24 cellular contexts compared by ENCODE assay signal in genomic region chr15:47932829-47933696, GRCh38.
"Had no signal": no experiment of that assay in that cellular context is flagged by ENCODE, and none has a peak within 500 bp of the region (broad histone marks: within the 10 kb centered on the region; RNA-seq: fewer than 3 reads in every experiment).

No MANE protein-coding gene starts in this region.

- H3K36me3 ChIP-seq: gastrocnemius medialis, heart right ventricle, neural progenitor cell, prostate gland, spleen, tibial nerve, upper lobe of right lung had no signal

- H3K4me3 Mint-ChIP-seq: mesothelial cell of epicardium; natural killer cell; neural progenitor cell; stimulated activated memory B cell treated with anti-CD40 and anti-IgM and Interleukin-4, amounts not matched to agents 10 μg/mL and 1 μg/mL and 100 μg/mL, for 72 hours; stimulated activated naive CD8-positive, alpha-beta T cell treated with anti-CD3 and anti-CD28 coated beads, Interleukin-15, amount 100 ng/mL, for 72 hours had no signal

- H3K27ac Mint-ChIP-seq: mesothelial cell of epicardium; natural killer cell; neural progenitor cell; stimulated activated memory B cell treated with anti-CD40 and anti-IgM and Interleukin-4, amounts not matched to agents 10 μg/mL and 1 μg/mL and 100 μg/mL, for 72 hours; stimulated activated naive CD8-positive, alpha-beta T cell treated with anti-CD3 and anti-CD28 coated beads, Interleukin-15, amount 100 ng/mL, for 72 hours had no signal

- H3K9me3 Mint-ChIP-seq: mesothelial cell of epicardium, neural progenitor cell had no signal

- H3K4me3 ChIP-seq: coronary artery, gastrocnemius medialis, heart right ventricle, neural progenitor cell, prostate gland, spleen, testis, tibial nerve, upper lobe of right lung had no signal

- ATAC-seq: gastrocnemius medialis; heart right ventricle; natural killer cell; sciatic nerve; stimulated activated memory B cell treated with anti-CD40 and anti-IgM and Interleukin-4, amounts not matched to agents 10 μg/mL and 1 μg/mL and 100 μg/mL, for 72 hours; stimulated activated naive CD8-positive, alpha-beta T cell treated with anti-CD3 and anti-CD28 coated beads, Interleukin-15, amount 100 ng/mL, for 72 hours; upper lobe of right lung had no signal

- H3K27me3 ChIP-seq: gastrocnemius medialis, heart right ventricle, neural progenitor cell, spleen, testis, tibial nerve, upper lobe of right lung had no signal

- H3K36me3 Mint-ChIP-seq: mesothelial cell of epicardium; natural killer cell; neural progenitor cell; stimulated activated memory B cell treated with anti-CD40 and anti-IgM and Interleukin-4, amounts not matched to agents 10 μg/mL and 1 μg/mL and 100 μg/mL, for 72 hours had no signal

- DNase-seq: central memory CD4-positive, alpha-beta T cell; effector memory CD4-positive, alpha-beta T cell; erythroblast; gastrocnemius medialis; heart right ventricle; hypothalamus; kidney glomerular epithelial cell; natural killer cell; nucleus accumbens; spleen; stimulated activated CD4-positive, alpha-beta T cell treated with anti-CD3 and anti-CD28 coated beads, Interleukin-15, amount 100 ng/mL, for 24 hours; stimulated activated CD4-positive, alpha-beta T cell treated with anti-CD3 and anti-CD28 coated beads, Interleukin-1b, Interleukin-23, amount 100 ng/mL, for 48 hours; stimulated activated CD4-positive, alpha-beta T cell treated with anti-CD3 and anti-CD28 coated beads, Interleukin-4, amount 100 ng/mL, for 24 hours; stimulated activated naive CD8-positive, alpha-beta T cell treated with anti-CD3 and anti-CD28 coated beads, Interleukin-15, amount 100 ng/mL, for 72 hours; testis; upper lobe of right lung had no signal

- H3K27ac ChIP-seq: coronary artery, gastrocnemius medialis, heart right ventricle, neural progenitor cell, parathyroid adenoma, prostate gland, spleen, testis, tibial nerve, upper lobe of right lung had no signal

- H3K4me1 Mint-ChIP-seq: mesothelial cell of epicardium; natural killer cell; neural progenitor cell; stimulated activated memory B cell treated with anti-CD40 and anti-IgM and Interleukin-4, amounts not matched to agents 10 μg/mL and 1 μg/mL and 100 μg/mL, for 72 hours; stimulated activated naive CD8-positive, alpha-beta T cell treated with anti-CD3 and anti-CD28 coated beads, Interleukin-15, amount 100 ng/mL, for 72 hours had no signal

- H3K4me1 ChIP-seq: gastrocnemius medialis, heart right ventricle, neural progenitor cell, parathyroid adenoma, prostate gland, spleen, testis, tibial nerve, upper lobe of right lung had no signal

- H3K9me3 ChIP-seq: gastrocnemius medialis, heart right ventricle, prostate gland, spleen, testis, tibial nerve, upper lobe of right lung had no signal
